23 cellular contexts compared by ENCODE assay signal in the genomic region with DNA sequence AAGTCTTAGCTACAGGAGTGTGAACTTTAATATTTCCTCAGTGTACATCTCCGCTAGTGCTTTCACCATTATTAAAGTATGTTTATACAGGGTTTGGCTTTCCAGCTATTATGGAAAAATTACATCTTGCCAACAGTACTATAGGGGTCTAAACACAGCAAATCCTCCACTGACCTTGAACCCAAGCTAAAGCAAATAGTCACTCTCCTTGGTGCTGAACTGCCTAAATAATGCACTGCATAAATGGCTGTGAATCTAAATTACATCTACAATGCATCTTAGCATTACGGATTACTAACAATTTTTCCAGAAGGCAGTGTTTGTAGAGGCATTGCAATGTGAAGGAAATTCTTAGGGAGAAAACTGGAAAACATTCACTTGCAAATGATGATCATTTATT. TPM values are rescaled to one million over a fixed set of nuclear protein-coding genes. Genes with fewer than 3 reads are reported as not detected.
"Had no signal": no experiment of that assay in that cellular context is flagged by ENCODE, and none has a peak within 500 bp of the region (broad histone marks: within the 10 kb centered on the region; RNA-seq: fewer than 3 reads in every experiment).

No MANE protein-coding gene starts in this region.

- H3K9me3 ChIP-seq: ovary, psoas muscle, suprapubic skin had no signal

- H3K4me1 Mint-ChIP-seq: activated B cell treated with CpG ODN at 0.5 μM for 24 hours; activated CD4-positive, alpha-beta memory T cell treated with anti-CD3 and anti-CD28 coated beads, Interleukin-2, amount 10 ng/mL, durations not matched to agents 7 days and 5 days; activated CD8-positive, alpha-beta memory T cell treated with anti-CD3 and anti-CD28 coated beads, Interleukin-2, amount 10 ng/mL, durations not matched to agents 7 days and 5 days; activated naive CD8-positive, alpha-beta T cell treated with anti-CD3 and anti-CD28 coated beads, Interleukin-2, amount 10 ng/mL, durations not matched to agents 7 days and 5 days; natural killer cell; stimulated activated naive CD8-positive, alpha-beta T cell treated with anti-CD3 and anti-CD28 coated beads, Interleukin-15, amount 100 ng/mL, for 72 hours had no signal

- H3K27ac ChIP-seq: brain microvascular endothelial cell, ovary, psoas muscle, skin epidermis, suprapubic skin had no signal

- H3K27me3 ChIP-seq: brain microvascular endothelial cell, ovary, suprapubic skin had no signal

- H3K9me3 Mint-ChIP-seq: activated CD4-positive, alpha-beta memory T cell treated with anti-CD3 and anti-CD28 coated beads, Interleukin-2, amount 10 ng/mL, durations not matched to agents 7 days and 5 days; natural killer cell; stimulated activated naive CD8-positive, alpha-beta T cell treated with anti-CD3 and anti-CD28 coated beads, Interleukin-15, amount 100 ng/mL, for 72 hours had no signal

- H3K4me1 ChIP-seq: psoas muscle, suprapubic skin had no signal

- H3K36me3 Mint-ChIP-seq: activated CD8-positive, alpha-beta memory T cell treated with anti-CD3 and anti-CD28 coated beads, Interleukin-2, amount 10 ng/mL, durations not matched to agents 7 days and 5 days; activated naive CD8-positive, alpha-beta T cell treated with anti-CD3 and anti-CD28 coated beads, Interleukin-2, amount 10 ng/mL, durations not matched to agents 7 days and 5 days; natural killer cell had no signal

- DNase-seq: activated B cell treated with CpG ODN at 0.5 μM for 24 hours; activated CD4-positive, alpha-beta memory T cell treated with anti-CD3 and anti-CD28 coated beads, Interleukin-2, amount 10 ng/mL, durations not matched to agents 7 days and 5 days; activated CD4-positive, alpha-beta T cell treated with anti-CD3 and anti-CD28 coated beads for 4 hours; activated CD8-positive, alpha-beta memory T cell treated with anti-CD3 and anti-CD28 coated beads, Interleukin-2, amount 10 ng/mL, durations not matched to agents 7 days and 5 days; activated naive CD4-positive, alpha-beta T cell treated with Interleukin-2 at 50 U/mL for 16 hours; activated naive CD8-positive, alpha-beta T cell treated with anti-CD3 and anti-CD28 coated beads, Interleukin-2, amount 10 ng/mL, durations not matched to agents 7 days and 5 days; activated T-cell treated with anti-CD3 and anti-CD28 coated beads, Interleukin-2, amount 50 U/mL, for 1 hour; brain microvascular endothelial cell; cerebellar nuclear complex; effector CD4-positive, alpha-beta T cell; left colon; natural killer cell; ovary; psoas muscle; right cardiac atrium; stimulated activated CD4-positive, alpha-beta T cell treated with anti-CD3 and anti-CD28 coated beads, Interleukin-2, amount 100 ng/mL, for 48 hours; stimulated activated naive CD8-positive, alpha-beta T cell treated with anti-CD3 and anti-CD28 coated beads, Interleukin-15, amount 100 ng/mL, for 72 hours; trophoblast cell had no signal

- H3K4me3 Mint-ChIP-seq: activated B cell treated with CpG ODN at 0.5 μM for 24 hours; activated CD4-positive, alpha-beta memory T cell treated with anti-CD3 and anti-CD28 coated beads, Interleukin-2, amount 10 ng/mL, durations not matched to agents 7 days and 5 days; activated CD8-positive, alpha-beta memory T cell treated with anti-CD3 and anti-CD28 coated beads, Interleukin-2, amount 10 ng/mL, durations not matched to agents 7 days and 5 days; activated naive CD8-positive, alpha-beta T cell treated with anti-CD3 and anti-CD28 coated beads, Interleukin-2, amount 10 ng/mL, durations not matched to agents 7 days and 5 days; natural killer cell; stimulated activated naive CD8-positive, alpha-beta T cell treated with anti-CD3 and anti-CD28 coated beads, Interleukin-15, amount 100 ng/mL, for 72 hours had no signal

- H3K4me3 ChIP-seq: lung, ovary, psoas muscle, skin epidermis, suprapubic skin had no signal

- H3K36me3 ChIP-seq: brain microvascular endothelial cell, ovary, suprapubic skin had no signal

- H3K27ac Mint-ChIP-seq: activated B cell treated with CpG ODN at 0.5 μM for 24 hours; activated CD4-positive, alpha-beta memory T cell treated with anti-CD3 and anti-CD28 coated beads, Interleukin-2, amount 10 ng/mL, durations not matched to agents 7 days and 5 days; activated CD8-positive, alpha-beta memory T cell treated with anti-CD3 and anti-CD28 coated beads, Interleukin-2, amount 10 ng/mL, durations not matched to agents 7 days and 5 days; activated naive CD8-positive, alpha-beta T cell treated with anti-CD3 and anti-CD28 coated beads, Interleukin-2, amount 10 ng/mL, durations not matched to agents 7 days and 5 days; activated T-helper 2 cell treated with anti-CD3 and anti-CD28 coated beads, Interferon-gamma antibody, Interleukin-2, Interleukin-4, amounts not matched to agents 10 μg/mL and 5 μg/mL and 100 μg/mL, durations not matched to agents 14 hours and 24 hours and 36 hours; natural killer cell; stimulated activated naive CD8-positive, alpha-beta T cell treated with anti-CD3 and anti-CD28 coated beads, Interleukin-15, amount 100 ng/mL, for 72 hours had no signal

RNA-seq across cellular contexts. Expression of gene ENOX1, which starts 42.1 kb away (rescaled TPM):
- total RNA-seq: activated B cell treated with CpG ODN at 0.5 μM for 24 hours; activated naive CD8-positive, alpha-beta T cell treated with anti-CD3 and anti-CD28 coated beads, Interleukin-2, amount 10 ng/mL, durations not matched to agents 7 days and 5 days; natural killer cell; T-helper 2 cell treated with Interferon-gamma antibody and Interleukin-4, amounts not matched to agents 100 ng/mL and 5 ng/mL, for 36 hours had no signal
